In the genomic region with DNA sequence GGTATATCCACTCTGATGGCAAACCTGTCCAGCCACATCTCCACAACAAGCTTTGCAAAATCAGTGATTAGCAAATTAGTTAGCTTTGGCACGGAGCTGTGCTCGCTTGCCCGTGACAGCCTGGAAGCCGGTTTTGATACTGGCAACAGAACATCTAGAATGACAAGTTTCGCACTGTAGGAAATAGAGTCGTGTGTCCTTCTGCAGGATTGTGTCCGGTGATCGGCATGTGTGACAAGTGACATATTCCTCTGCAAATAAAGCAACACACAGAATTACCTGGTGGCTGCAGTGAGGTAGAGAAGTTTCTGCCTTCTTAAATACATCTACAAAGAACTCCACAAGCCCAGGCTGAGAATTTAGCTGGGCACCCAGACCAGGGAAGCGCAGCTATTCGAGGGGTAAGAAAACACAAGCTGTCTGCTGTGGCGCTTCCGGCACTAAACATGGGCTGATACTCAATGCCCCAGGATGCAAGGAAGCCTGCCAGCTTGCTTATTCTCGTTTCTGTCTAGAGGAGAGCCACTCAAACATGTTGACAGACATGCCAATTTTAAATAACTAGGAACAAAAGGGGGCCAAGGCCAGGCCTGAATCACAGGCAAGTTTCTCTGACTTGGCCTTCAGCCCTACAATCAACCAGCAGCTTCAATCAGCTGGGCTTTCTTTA, we compare ENCODE assay signal across 11 cellular contexts. TPM values are rescaled to one million over a fixed set of nuclear protein-coding genes. Genes with fewer than 3 reads are reported as not detected.
DNase-seq lines count a peak whose midpoint lies in the region; ATAC-seq and TF ChIP-seq lines count a peak whose summit lies in the region.
"Had no signal": no experiment of that assay in that cellular context is flagged by ENCODE, and none has a peak within 500 bp of the region (broad histone marks: within the 10 kb centered on the region; RNA-seq: fewer than 3 reads in every experiment).

No MANE protein-coding gene starts in this region.

- H3K14ac ChIP-seq in neuronal stem cell (ENCODE audit: low read length) = no peak overlapping the region

- intact Hi-C loops in left ventricle myocardium superior (cut with micrococcal nuclease) (no loop called here), left colon (cut with DNase I, micrococcal nuclease) (no loop called here)

- H2BK120ac ChIP-seq in neuronal stem cell (ENCODE audit: low read depth, low read length) = no peak overlapping the region

- no peaks in the 10 kb centered on the region for H3K79me1 ChIP-seq in neuronal stem cell (ENCODE audit: low read depth, low read length)

- no peak overlapping the region for H3K4me2 ChIP-seq in neuronal stem cell (ENCODE audit: insufficient read depth, low read length, poor library complexity, severe bottlenecking)
- H3K4me2 ChIP-seq: BLaER1 had no signal

- no peak for TF ChIP-seq POLR2A in Peyer's patch (IDR thresholded peaks at IDR 0.05)

- peaks cover 0 to 98% (median 0%) of the 10 kb centered on the region in 3 donors for H3K36me3 ChIP-seq in Peyer's patch
- peaks cover 30 to 95% of the 10 kb centered on the region in 2 donors for H3K36me3 ChIP-seq in neuronal stem cell (replicated peaks in 1 of 2; ENCODE audit: control insufficient read depth in 2 of 2, insufficient read depth in 2 of 2, low read length in 2 of 2)

- H3K27ac Mint-ChIP-seq in T-helper 17 cell = peak overlapping the region; percentile 43

- H3K36me3 Mint-ChIP-seq in T-helper 17 cell (ENCODE audit: low read depth) = peaks cover 10% of the 10 kb centered on the region

- H3K9ac ChIP-seq in neuronal stem cell (ENCODE audit: low read depth, low read length, poor library complexity) = no peak overlapping the region
- H3K9ac ChIP-seq: BLaER1 had no signal

- peak; percentile 1 for DNase-seq in stimulated activated CD4-positive, alpha-beta T cell treated with anti-CD3 and anti-CD28 coated beads, Interleukin-15, amount 100 ng/mL, for 24 hours
- DNase-seq in stimulated activated CD4-positive, alpha-beta T cell treated with anti-CD3 and anti-CD28 coated beads, Interleukin-1b, Interleukin-23, amount 100 ng/mL, for 48 hours = no peak
- no peak for DNase-seq in T-helper 17 cell
- DNase-seq in left ventricle myocardium superior = peak; percentile 49
- no peak for DNase-seq in Peyer's patch
- DNase-seq in neuronal stem cell (ENCODE audit: low spot score) = no peak
- no peak for DNase-seq in left colon
- DNase-seq in NOMO-1 (lab: John Stamatoyannopoulos, UW; ENCODE audit: unreplicated experiment in 2 of 2) = no peak
- DNase-seq: SHP77, transverse colon had no signal

- H3K4ac ChIP-seq in neuronal stem cell (ENCODE audit: low read length) = no peak overlapping the region

- no peak overlapping the region for H4K8ac ChIP-seq in neuronal stem cell (ENCODE audit: low read depth, low read length)

- no peak overlapping the region for H3K23ac ChIP-seq in neuronal stem cell (ENCODE audit: low read depth, low read length, poor library complexity)

- no peaks in the 10 kb centered on the region for H3K4me1 ChIP-seq in Peyer's patch
- no peaks in the 10 kb centered on the region for H3K4me1 ChIP-seq in neuronal stem cell (ENCODE audit: control insufficient read depth in 2 of 2, insufficient read depth in 1 of 2, low read depth in 1 of 2, low read length in 2 of 2)
- H3K4me1 ChIP-seq: transverse colon had no signal

- no peaks in the 10 kb centered on the region for H3K27me3 ChIP-seq in Peyer's patch
- H3K27me3 ChIP-seq in neuronal stem cell (ENCODE audit: control insufficient read depth in 3 of 3, insufficient read depth in 3 of 3, low read depth in 1 of 3, low read length in 3 of 3) = no peaks in the 10 kb centered on the region
- H3K27me3 ChIP-seq: BLaER1, transverse colon had no signal

- H3K4me3 Mint-ChIP-seq in T-helper 17 cell = no peak overlapping the region

- ATAC-seq in T-helper 17 cell (no peak), left ventricle myocardium superior (peak; percentile 88), left colon (no peak)

- no peak overlapping the region for H2BK5ac ChIP-seq in neuronal stem cell (ENCODE audit: low read length)

- no peak overlapping the region for H2BK15ac ChIP-seq in neuronal stem cell (ENCODE audit: low read length)

- no peak overlapping the region for H3K27ac ChIP-seq in Peyer's patch
- H3K27ac ChIP-seq in neuronal stem cell (replicated peaks; ENCODE audit: low read length) = no peak overlapping the region
- H3K27ac ChIP-seq: BLaER1, transverse colon had no signal

- H3K9me3 ChIP-seq in T-helper 17 cell (ENCODE audit: control insufficient read depth, low read length, poor library complexity, severe bottlenecking) (no peaks in the 10 kb centered on the region), Peyer's patch (no peaks in the 10 kb centered on the region), neuronal stem cell (replicated peaks in 1 of 2; ENCODE audit: control insufficient read depth in 2 of 2, insufficient read depth in 1 of 2, low read depth in 1 of 2, low read length in 2 of 2) (no peaks in the 10 kb centered on the region)
- H3K9me3 ChIP-seq: BLaER1, transverse colon had no signal

- H3K4me3 ChIP-seq in Peyer's patch (no peak overlapping the region), neuronal stem cell (ENCODE audit: low read length in 2 of 2) (no peak overlapping the region)
- H3K4me3 ChIP-seq: BLaER1, transverse colon had no signal

- H2AFZ ChIP-seq in neuronal stem cell (ENCODE audit: low read length) = no peak overlapping the region

- no peak for TF ChIP-seq CTCF in Peyer's patch (IDR thresholded peaks at IDR 0.05)

- H3K4me1 Mint-ChIP-seq in T-helper 17 cell = peaks cover 21% of the 10 kb centered on the region

- WGBS in neuronal stem cell (ENCODE audit: extremely low coverage in 2 of 2, insufficient read length in 2 of 2, insufficient replicate concordance in 1 of 2), 2 donors = no CpG with 5 or more reads among the region's 13 CpGs

- no peak overlapping the region for H2AK5ac ChIP-seq in neuronal stem cell (ENCODE audit: low read depth, low read length)

- no peak overlapping the region for H4K91ac ChIP-seq in neuronal stem cell (ENCODE audit: low read depth, low read length, poor library complexity)

- H2BK12ac ChIP-seq in neuronal stem cell (ENCODE audit: low read length) = no peak overlapping the region

- H3K18ac ChIP-seq in neuronal stem cell (ENCODE audit: low read length) = no peak overlapping the region

- no peaks in the 10 kb centered on the region for H3K27me3 Mint-ChIP-seq in T-helper 17 cell

RNA-seq across cellular contexts. Expression of a gene that starts 22.3 kb away (rescaled TPM):
- 10 to 100 TPM; 18.8 to 20.6 TPM for total RNA-seq in T-helper 17 cell
- total RNA-seq in left ventricle myocardium superior = 41.1 TPM
- 10 to 100 TPM; 25.0 to 48.7 (median 30.6) TPM for total RNA-seq in Peyer's patch
- polyA plus RNA-seq in neuronal stem cell (2013, experiment 1 of 2) = 134 TPM
- polyA plus RNA-seq in neuronal stem cell (2013, experiment 2 of 2) = 135 TPM
- total RNA-seq in left colon = 10 to 100 TPM; 39.8 to 51.1 TPM

Comparison
In these comparisons a context has a peak if more than half of its experiments do, and no peak if none do; other contexts are left out.
1. DNase-seq: peak in stimulated activated CD4-positive, alpha-beta T cell treated with anti-CD3 and anti-CD28 coated beads, Interleukin-15, amount 100 ng/mL, for 24 hours (single experiment) and left ventricle myocardium superior (single experiment); none in stimulated activated CD4-positive, alpha-beta T cell treated with anti-CD3 and anti-CD28 coated beads, Interleukin-1b, Interleukin-23, amount 100 ng/mL, for 48 hours (single experiment), T-helper 17 cell (0 of 3), Peyer's patch (0 of 3), neuronal stem cell (single experiment), left colon (0 of 2) and NOMO-1 (0 of 2).